In the genomic region with DNA sequence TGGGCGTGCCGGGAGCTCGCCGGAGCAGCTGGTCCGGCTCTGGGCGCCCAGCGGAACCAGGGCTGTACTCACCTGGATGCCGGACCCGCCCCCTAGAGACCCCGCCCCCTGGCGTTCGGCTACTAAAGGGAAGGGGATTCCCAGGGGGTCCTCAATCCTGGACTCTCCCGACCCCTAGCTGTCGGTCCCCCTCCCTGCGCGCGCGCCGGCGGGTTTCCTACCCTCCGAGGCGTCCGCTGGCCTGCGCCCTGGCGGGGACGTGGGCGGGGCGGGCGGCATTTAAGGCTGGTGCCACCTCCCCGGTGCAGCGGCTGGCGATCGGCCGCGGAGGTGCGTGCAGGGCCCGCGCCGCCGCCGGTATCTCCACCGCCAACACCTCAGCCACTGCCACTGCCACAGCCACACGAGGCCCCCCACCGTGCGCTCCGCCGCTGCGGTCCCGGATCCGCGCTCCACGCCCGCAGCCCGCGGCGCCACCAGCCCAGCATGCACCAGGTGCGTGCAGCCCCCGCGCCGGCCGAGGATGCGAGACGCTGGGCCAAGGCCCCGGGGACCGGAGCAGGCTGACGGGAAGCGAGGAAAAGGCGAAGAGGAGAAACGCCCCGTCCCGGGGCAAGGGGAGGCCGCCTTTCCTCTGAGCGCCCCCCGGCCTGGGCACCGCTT, we compare ENCODE assay signal across 8 cellular contexts. TPM values are rescaled to one million over a fixed set of nuclear protein-coding genes. Genes with fewer than 3 reads are reported as not detected.
DNase-seq lines count a peak whose midpoint lies in the region; ATAC-seq, FAIRE-seq and TF ChIP-seq lines count a peak whose summit lies in the region.

A gene (plus strand): TSS at position 151 of the 663 bp plus-strand sequence. CDS start 336 bp downstream, at position 487.

- H3K36me3 Mint-ChIP-seq in progenitor cell of endocrine pancreas (ENCODE audit: insufficient read depth): no peaks in the 10 kb centered on the region

- no peak for FAIRE-seq in GM19239 (lab: Jason Lieb, UNC)

- H3K27me3 ChIP-seq in HL-60 (ENCODE audit: insufficient read depth, poor library complexity, severe bottlenecking): peaks cover 41% of the 10 kb centered on the region

- no peak for ATAC-seq in HG02981 (IDR thresholded peaks at IDR 0.05; ENCODE audit: unreplicated experiment)

- H3K27me3 Mint-ChIP-seq in progenitor cell of endocrine pancreas: peaks cover 33% of the 10 kb centered on the region

- peaks cover 29% of the 10 kb centered on the region for H3K4me1 Mint-ChIP-seq in progenitor cell of endocrine pancreas (ENCODE audit: low read depth)

- peak within 1 kb of the TSS; percentile 26 for H3K4me3 ChIP-seq in HL-60 (replicated peaks; ENCODE audit: insufficient read depth, low read length)
- peak within 1 kb of the TSS; percentile 49 for H3K4me3 ChIP-seq in epithelial cell of esophagus (ENCODE audit: low read length)

- H3K27ac ChIP-seq in HL-60 (replicated peaks): no peak within 1 kb of the TSS

- no peaks in the 10 kb centered on the region for H3K9me3 Mint-ChIP-seq in progenitor cell of endocrine pancreas (ENCODE audit: low read depth)

- peak within 1 kb of the TSS; percentile 39 for H3K27ac Mint-ChIP-seq in progenitor cell of endocrine pancreas

- TF ChIP-seq CTCF in HL-60 (IDR thresholded peaks at IDR 0.05; ENCODE audit: insufficient read depth, low read length) (no peak), epithelial cell of esophagus (IDR thresholded peaks at IDR 0.05; ENCODE audit: insufficient read depth, low read depth, low read length, missing control alignments) (no peak), progenitor cell of endocrine pancreas (IDR thresholded peaks at IDR 0.05; ENCODE audit: unreplicated experiment) (peak; percentile 36)

- DNase-seq in HL-60 (ENCODE audit: low read depth in 1 of 2, low spot score in 1 of 2) (no peak), epithelial cell of esophagus (ENCODE audit: low read depth) (peak; percentile 37), progenitor cell of endocrine pancreas (ENCODE audit: low spot score, unreplicated experiment) (peak; percentile 70), SIG-M5 treated with dmso at 0.1 percent for 504 hours (lab: John Stamatoyannopoulos, UW; ENCODE audit: unreplicated experiment) (no peak), GM19239 (ENCODE audit: insufficient read length, low spot score) (no peak), COLO829 (ENCODE audit: low spot score) (no peak)
- DNase-seq in activated CD4-positive, alpha-beta T cell treated with anti-CD3 and anti-CD28 coated beads, Interleukin-2, amount 50 U/mL, for 4 hours: peak; percentile 11 to 16

- H3K4me3 Mint-ChIP-seq in progenitor cell of endocrine pancreas (ENCODE audit: low read depth): peak within 1 kb of the TSS; percentile 55

RNA-seq across cellular contexts. Expression of the gene that starts here (rescaled TPM):
- 1.9 TPM in 2 replicates for total RNA-seq in progenitor cell of endocrine pancreas

Comparison
In these comparisons a context has a peak if more than half of its experiments do, and no peak if none do; other contexts are left out.
1. DNase-seq: peak in activated CD4-positive, alpha-beta T cell treated with anti-CD3 and anti-CD28 coated beads, Interleukin-2, amount 50 U/mL, for 4 hours (2 of 2), epithelial cell of esophagus (single experiment) and progenitor cell of endocrine pancreas (single experiment); none in HL-60 (0 of 2), SIG-M5 treated with dmso at 0.1 percent for 504 hours (single experiment), GM19239 (single experiment) and COLO829 (single experiment).